ENCODE assay signal across 19 cellular contexts in the genomic region with DNA sequence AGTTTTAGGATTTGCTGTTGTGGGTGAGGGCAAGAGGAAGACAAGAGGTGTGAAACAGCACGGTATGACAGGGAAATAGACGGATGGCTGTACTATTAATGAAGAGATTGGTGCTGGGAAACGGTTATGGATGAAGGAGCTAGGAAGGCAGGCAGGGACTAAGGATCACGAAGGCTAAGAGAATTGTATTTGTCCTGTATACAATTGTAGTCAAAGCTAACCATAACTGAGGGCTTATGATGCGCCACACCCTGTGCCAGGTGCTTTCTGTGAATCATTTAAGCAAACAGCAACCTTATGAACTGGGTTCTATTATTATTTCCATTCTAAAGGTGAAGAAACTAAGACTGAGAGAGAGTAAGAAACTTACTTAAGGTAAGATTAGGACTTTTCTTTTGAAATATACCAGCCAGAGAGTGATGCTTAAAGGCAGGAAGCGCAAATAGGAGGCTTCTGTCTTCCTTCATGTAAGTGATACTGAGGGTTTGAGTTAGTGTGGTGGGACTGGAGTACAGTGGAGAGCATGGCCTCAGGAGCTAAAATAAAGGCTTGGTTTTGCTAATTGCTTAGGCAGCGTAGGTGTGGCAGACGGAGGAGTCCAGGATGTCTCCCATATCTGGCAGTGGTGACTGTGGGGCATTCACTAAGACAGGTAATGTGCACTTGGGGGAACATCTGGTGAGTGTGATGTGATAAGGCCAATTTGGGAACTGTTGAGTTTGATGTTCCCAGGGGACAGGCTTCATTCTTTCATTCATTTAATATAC.
DNase-seq lines count a peak whose midpoint lies in the region; ATAC-seq, FAIRE-seq and TF ChIP-seq lines count a peak whose summit lies in the region.
"Had no signal": no experiment of that assay in that cellular context is flagged by ENCODE, and none has a peak within 500 bp of the region (broad histone marks: within the 10 kb centered on the region; RNA-seq: fewer than 3 reads in every experiment).

No MANE protein-coding gene starts in this region.

- H4K20me1 ChIP-seq in PC-3 (ENCODE audit: low read length) = no peaks in the 10 kb centered on the region

- POLR2A ChIA-PET in PC-3 (lab: Charles Lee; ENCODE audit: unreplicated experiment) = interaction anchor here (0.6 kb wide), 1 partner anchor 132 kb away, joined by 3 read pairs; no protein-coding TSS in a partner anchor

- DNase-seq in NCI-H1417 (lab: John Stamatoyannopoulos, UW) = peak; percentile 13 to 41 (median 15)
- DNase-seq in NCI-H1417 treated with DMSO at 0.1 percent for 48 hours (lab: John Stamatoyannopoulos, UW) = no peak
- peak; percentile 68 for DNase-seq in PC-3
- DNase-seq in heart right ventricle = no peak
- peak; percentile 36 for DNase-seq in renal cortical epithelial cell (ENCODE audit: low read depth)
- no peak for DNase-seq in kidney
- no peak for DNase-seq in effector CD8-positive, alpha-beta T cell (lab: John Stamatoyannopoulos, UW)
- DNase-seq: 8988T; activated CD4-positive, alpha-beta T cell treated with anti-CD3 and anti-CD28 coated beads for 1 hour; activated CD8-positive, alpha-beta memory T cell treated with anti-CD3 and anti-CD28 coated beads, Interleukin-2, amount 10 ng/mL, durations not matched to agents 7 days and 5 days; activated effector memory CD4-positive, alpha-beta T cell treated with Interleukin-2 at 50 U/mL for 16 hours; amniotic stem cell; cerebellar nuclear complex; DND-41; stimulated activated CD4-positive, alpha-beta T cell treated with anti-CD3 and anti-CD28 coated beads, Interleukin-4, amount 100 ng/mL, for 24 hours; T-helper 9 cell had no signal

- peak overlapping the region; percentile 59 for H3K4me2 ChIP-seq in PC-3 (ENCODE audit: low read length)

- H3F3A ChIP-seq in PC-3 (ENCODE audit: low read length, unreplicated experiment) = no peaks in the 10 kb centered on the region

- 74 to 81% methylated on average over 8 of the region's 8 CpGs for WGBS in heart right ventricle, 2 donors

- intact Hi-C loops in PC-3 (cut with micrococcal nuclease) (no loop called here), heart right ventricle (cut with DNase I) (no loop called here), kidney (cut with DNase I) (no loop called here)

- H3K27me3 ChIP-seq in PC-3 (ENCODE audit: low read length) (no peaks in the 10 kb centered on the region), heart right ventricle (no peaks in the 10 kb centered on the region)
- H3K27me3 ChIP-seq: gastroesophageal sphincter had no signal

- ATAC-seq in PC-3 (peak; percentile 93), heart right ventricle (peak in 5 of 8 donors; percentile 10 to 59 (median 19)), GM21515 (IDR thresholded peaks at IDR 0.05; ENCODE audit: unreplicated experiment) (no peak)
- ATAC-seq: activated CD8-positive, alpha-beta memory T cell treated with anti-CD3 and anti-CD28 coated beads, Interleukin-2, amount 10 ng/mL, durations not matched to agents 7 days and 5 days; gastroesophageal sphincter had no signal

- peak overlapping the region; percentile 54 for H2AFZ ChIP-seq in PC-3 (ENCODE audit: low read length)

- H3K9ac ChIP-seq in PC-3 (ENCODE audit: low read length) = no peak overlapping the region; the same call in 1 of the 2 replicates
- no peak overlapping the region for H3K9ac ChIP-seq in kidney (ENCODE audit: low read length in 2 of 2)

- FAIRE-seq in kidney (lab: Jason Lieb, UNC) = no peak

- CTCF ChIA-PET in PC-3 (lab: Charles Lee) = interaction anchor here (0.6 kb wide), 1 partner anchor 101 kb away, joined by 11 read pairs; no protein-coding TSS in a partner anchor

- no peaks in the 10 kb centered on the region for H3K9me3 ChIP-seq in PC-3 (ENCODE audit: low read length)
- no peaks in the 10 kb centered on the region for H3K9me3 ChIP-seq in heart right ventricle
- no peaks in the 10 kb centered on the region for H3K9me3 ChIP-seq in kidney (ENCODE audit: control insufficient read depth in 1 of 2, low read length in 2 of 2)
- H3K9me3 ChIP-seq: gastroesophageal sphincter had no signal

- H3K79me2 ChIP-seq in PC-3 (ENCODE audit: low read length) = no peaks in the 10 kb centered on the region

- no peak for TF ChIP-seq CTCF in PC-3 (conservative IDR thresholded peaks at IDR 0.05; ENCODE audit: low read depth, low read length)
- TF ChIP-seq CTCF in heart right ventricle (IDR thresholded peaks at IDR 0.05) = no peak
- TF ChIP-seq CTCF in kidney (IDR thresholded peaks at IDR 0.05; ENCODE audit: borderline replicate concordance, extremely low read depth, insufficient read depth) = no peak

- no peaks in the 10 kb centered on the region for H3K9me2 ChIP-seq in PC-3 (replicated peaks; ENCODE audit: low read length)

- peak overlapping the region; percentile 34 for H3K27ac ChIP-seq in PC-3 (ENCODE audit: low read length)
- peak overlapping the region in 7 of 10 donors; percentile 17 to 73 (median 59) for H3K27ac ChIP-seq in heart right ventricle
- H3K27ac ChIP-seq in kidney (ENCODE audit: low read depth in 2 of 2, low read length in 2 of 2) = no peak overlapping the region
- H3K27ac ChIP-seq: C4-2B, gastroesophageal sphincter had no signal

- H3K4me1 ChIP-seq in PC-3 (ENCODE audit: insufficient read depth, low read length) = peaks cover 14% of the 10 kb centered on the region
- H3K4me1 ChIP-seq in heart right ventricle = peaks cover 6 to 52% (median 26%) of the 10 kb centered on the region in 9 donors
- peaks cover 0 to 14% of the 10 kb centered on the region in 2 donors for H3K4me1 ChIP-seq in kidney (ENCODE audit: control insufficient read depth in 1 of 2, insufficient read depth in 1 of 2, low read depth in 1 of 2, low read length in 2 of 2)

- no TSS peak for BruUV-seq in PC-3 (replicated peaks; lab: Mats Ljungman, UMichigan)

- H3K36me3 ChIP-seq in PC-3 (ENCODE audit: low read depth, low read length) = no peaks in the 10 kb centered on the region
- peaks cover 0 to 17% (median 3%) of the 10 kb centered on the region in 9 donors for H3K36me3 ChIP-seq in heart right ventricle
- no peaks in the 10 kb centered on the region for H3K36me3 ChIP-seq in kidney (ENCODE audit: control insufficient read depth in 1 of 2, insufficient read depth in 2 of 2, low read length in 2 of 2)

- H3K4me3 ChIP-seq in PC-3 (ENCODE audit: low read length) (no peak overlapping the region), heart right ventricle (no peak overlapping the region), kidney (ENCODE audit: low read length in 2 of 2) (no peak overlapping the region)
- H3K4me3 ChIP-seq: gastroesophageal sphincter had no signal

Comparison
In these comparisons a context has a peak if more than half of its experiments do, and no peak if none do; other contexts are left out.
1. DNase-seq: peak in NCI-H1417 (3 of 3), PC-3 (single experiment) and renal cortical epithelial cell (single experiment); none in NCI-H1417 treated with DMSO at 0.1 percent for 48 hours (single experiment), heart right ventricle (0 of 2), kidney (single experiment) and effector CD8-positive, alpha-beta T cell (single experiment).
2. H3K27ac ChIP-seq: peak in PC-3 (single experiment) and heart right ventricle (7 of 10); none in kidney (0 of 2).